31 cellular contexts compared by ENCODE assay signal in the genomic region with DNA sequence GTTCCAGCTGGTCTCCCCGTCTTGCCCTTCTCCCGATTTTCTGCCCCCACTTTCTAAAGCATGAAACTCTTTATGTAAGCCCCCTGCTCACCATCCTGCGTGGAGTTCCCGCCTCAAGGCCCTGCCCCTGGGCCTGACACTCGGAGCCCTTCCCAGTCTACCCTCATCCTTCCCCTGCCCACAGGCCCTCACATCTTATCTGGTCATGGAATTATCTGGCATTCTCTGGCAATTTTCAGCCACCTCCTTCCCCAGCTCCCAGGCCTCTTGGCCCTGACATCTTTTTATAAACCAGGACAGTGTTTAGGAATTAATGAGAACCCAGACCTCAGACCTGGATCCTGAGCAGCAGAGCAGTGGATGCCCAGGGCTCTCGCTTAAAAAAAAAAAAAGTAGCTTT.
"Had no signal": no experiment of that assay in that cellular context is flagged by ENCODE, and none has a peak within 500 bp of the region (broad histone marks: within the 10 kb centered on the region; RNA-seq: fewer than 3 reads in every experiment).

No MANE protein-coding gene starts in this region.

- H3K27me3 ChIP-seq: adrenal gland, MG63, Peyer's patch, SJCRH30 had no signal

- H3K4me3 Mint-ChIP-seq: activated B cell treated with CpG ODN at 0.5 μM for 24 hours; activated CD4-positive, alpha-beta T cell treated with anti-CD3 and anti-CD28 coated beads, Interleukin-2, amount 10 ng/mL, durations not matched to agents 24 days and 14 days; activated CD8-positive, alpha-beta memory T cell treated with anti-CD3 and anti-CD28 coated beads, Interleukin-2, amount 10 ng/mL, durations not matched to agents 7 days and 5 days; activated naive CD4-positive, alpha-beta T cell treated with anti-CD3 and anti-CD28 coated beads for 36 hours; activated naive CD8-positive, alpha-beta T cell treated with anti-CD3 and anti-CD28 coated beads for 36 hours; activated T-helper 17 cell treated with anti-CD3 and anti-CD28 coated beads, Interleukin-2, amount 50 U/mL, for 72 hours; T-helper 1 cell treated with Interleukin-12 subunit alpha and Interleukin-12 subunit beta and Interleukin-4 antibody, amounts not matched to agents 30 μg/mL and 1 μg/mL, for 36 hours had no signal

- ATAC-seq: activated CD8-positive, alpha-beta memory T cell treated with anti-CD3 and anti-CD28 coated beads, Interleukin-2, amount 10 ng/mL, durations not matched to agents 7 days and 5 days; activated T-helper 17 cell treated with anti-CD3 and anti-CD28 coated beads, Interleukin-2, amount 50 U/mL, for 72 hours; HepG2 had no signal

- H3K9me3 ChIP-seq: adrenal gland, MG63, Peyer's patch, SJCRH30 had no signal

- DNase-seq: activated B cell treated with CpG ODN at 0.5 μM for 24 hours; activated CD4-positive, alpha-beta T cell treated with anti-CD3 and anti-CD28 coated beads for 1 hour; activated CD4-positive, alpha-beta T cell treated with anti-CD3 and anti-CD28 coated beads, Interleukin-2, amount 10 ng/mL, durations not matched to agents 24 days and 14 days; activated CD4-positive, alpha-beta T cell treated with anti-CD3 and anti-CD28 coated beads, Interleukin-2, amount 50 U/mL, for 48 hours; activated CD8-positive, alpha-beta memory T cell treated with anti-CD3 and anti-CD28 coated beads, Interleukin-2, amount 10 ng/mL, durations not matched to agents 7 days and 5 days; activated gamma-delta T cell; activated naive CD4-positive, alpha-beta T cell treated with anti-CD3 and anti-CD28 coated beads for 36 hours; activated naive CD8-positive, alpha-beta T cell treated with anti-CD3 and anti-CD28 coated beads for 36 hours; activated T-cell treated with anti-CD3 and anti-CD28 coated beads, Interleukin-2, amount 50 U/mL, for 48 hours; adrenal gland; anterior cingulate cortex; MG63; MV-4-11; NCI-H1092 treated with DMSO at 0.1 percent for 48 hours; NCI-H1417 treated with DMSO at 0.1 percent for 48 hours; NCI-H1694 treated with DMSO at 0.1 percent for 48 hours; NCI-H2029 treated with DMSO at 0.1 percent for 48 hours; NCI-H345; NCI-H510A; NCI-H69; NK-92 treated with Interleukin-12 subunit alpha and Interleukin-12 subunit beta, amount 100 ng/mL, for 24 hours; Peyer's patch; Right ventricle myocardium superior; SJCRH30; T1000 had no signal

- H3K4me2 ChIP-seq: KMS-11 had no signal

- H3K4me3 ChIP-seq: adrenal gland, MG63, Peyer's patch, SJCRH30 had no signal

- FAIRE-seq: HepG2, TTC549 had no signal

- H3K27me3 Mint-ChIP-seq: activated B cell treated with CpG ODN at 0.5 μM for 24 hours; activated CD4-positive, alpha-beta T cell treated with anti-CD3 and anti-CD28 coated beads, Interleukin-2, amount 10 ng/mL, durations not matched to agents 24 days and 14 days; activated CD8-positive, alpha-beta memory T cell treated with anti-CD3 and anti-CD28 coated beads, Interleukin-2, amount 10 ng/mL, durations not matched to agents 7 days and 5 days; activated naive CD8-positive, alpha-beta T cell treated with anti-CD3 and anti-CD28 coated beads for 36 hours; activated T-helper 17 cell treated with anti-CD3 and anti-CD28 coated beads, Interleukin-2, amount 50 U/mL, for 72 hours had no signal

- H3K27ac ChIP-seq: adrenal gland, KMS-11, Peyer's patch, RWPE1, SJCRH30 had no signal

- H3K4me1 ChIP-seq: adrenal gland, Peyer's patch, SJCRH30 had no signal

- H3K27ac Mint-ChIP-seq: activated B cell treated with CpG ODN at 0.5 μM for 24 hours; activated CD4-positive, alpha-beta T cell treated with anti-CD3 and anti-CD28 coated beads, Interleukin-2, amount 10 ng/mL, durations not matched to agents 24 days and 14 days; activated CD8-positive, alpha-beta memory T cell treated with anti-CD3 and anti-CD28 coated beads, Interleukin-2, amount 10 ng/mL, durations not matched to agents 7 days and 5 days; activated naive CD4-positive, alpha-beta T cell treated with anti-CD3 and anti-CD28 coated beads for 36 hours; activated naive CD8-positive, alpha-beta T cell treated with anti-CD3 and anti-CD28 coated beads for 36 hours; activated T-helper 17 cell treated with anti-CD3 and anti-CD28 coated beads, Interleukin-2, amount 50 U/mL, for 72 hours; T-helper 1 cell treated with Interleukin-12 subunit alpha and Interleukin-12 subunit beta and Interleukin-4 antibody, amounts not matched to agents 30 μg/mL and 1 μg/mL, for 36 hours had no signal

- H3K4me1 Mint-ChIP-seq: activated B cell treated with CpG ODN at 0.5 μM for 24 hours; activated CD4-positive, alpha-beta T cell treated with anti-CD3 and anti-CD28 coated beads, Interleukin-2, amount 10 ng/mL, durations not matched to agents 24 days and 14 days; activated CD8-positive, alpha-beta memory T cell treated with anti-CD3 and anti-CD28 coated beads, Interleukin-2, amount 10 ng/mL, durations not matched to agents 7 days and 5 days; activated naive CD8-positive, alpha-beta T cell treated with anti-CD3 and anti-CD28 coated beads for 36 hours had no signal

- H3K9ac ChIP-seq: KMS-11 had no signal

- H3K9me3 Mint-ChIP-seq: activated B cell treated with CpG ODN at 0.5 μM for 24 hours; activated CD4-positive, alpha-beta T cell treated with anti-CD3 and anti-CD28 coated beads, Interleukin-2, amount 10 ng/mL, durations not matched to agents 24 days and 14 days; activated naive CD4-positive, alpha-beta T cell treated with anti-CD3 and anti-CD28 coated beads for 36 hours; activated naive CD8-positive, alpha-beta T cell treated with anti-CD3 and anti-CD28 coated beads for 36 hours; activated T-helper 17 cell treated with anti-CD3 and anti-CD28 coated beads, Interleukin-2, amount 50 U/mL, for 72 hours; T-helper 1 cell treated with Interleukin-12 subunit alpha and Interleukin-12 subunit beta and Interleukin-4 antibody, amounts not matched to agents 30 μg/mL and 1 μg/mL, for 36 hours had no signal
